ENCODE assay signal across 24 cellular contexts in genomic region chr4:43113196-43113595, GRCh38.
DNase-seq lines count a peak whose midpoint lies in the region; TF ChIP-seq lines count a peak whose summit lies in the region.
"Had no signal": no experiment of that assay in that cellular context is flagged by ENCODE, and none has a peak within 500 bp of the region (broad histone marks: within the 10 kb centered on the region; RNA-seq: fewer than 3 reads in every experiment).

No MANE protein-coding gene starts in this region.

- H3K4me3 ChIP-seq in hepatocyte (no peak overlapping the region), neural progenitor cell (no peak overlapping the region)

- H3K9ac ChIP-seq in neural progenitor cell: no peak overlapping the region

- H3K4me3 Mint-ChIP-seq in neural progenitor cell: no peak overlapping the region
- H3K4me3 Mint-ChIP-seq in T-helper 2 cell treated with Interferon-gamma antibody and Interleukin-4, amounts not matched to agents 5 μg/mL and 100 μg/mL, for 36 hours: no peak overlapping the region
- H3K4me3 Mint-ChIP-seq: B cell; CD8-positive, alpha-beta T cell had no signal

- H3K27me3 ChIP-seq in hepatocyte: no peaks in the 10 kb centered on the region
- no peaks in the 10 kb centered on the region for H3K27me3 ChIP-seq in neural progenitor cell

- H3K79me2 ChIP-seq in hepatocyte: no peaks in the 10 kb centered on the region
- H3K79me2 ChIP-seq in neural progenitor cell (ENCODE audit: low read depth): no peaks in the 10 kb centered on the region

- H3K27ac ChIP-seq in hepatocyte: no peak overlapping the region
- no peak overlapping the region for H3K27ac ChIP-seq in neural progenitor cell
- H3K27ac ChIP-seq: C4-2B had no signal

- H3K4me1 Mint-ChIP-seq in neural progenitor cell: peaks cover 2% of the 10 kb centered on the region
- H3K4me1 Mint-ChIP-seq in T-helper 2 cell treated with Interferon-gamma antibody and Interleukin-4, amounts not matched to agents 5 μg/mL and 100 μg/mL, for 36 hours (ENCODE audit: low read depth): no peaks in the 10 kb centered on the region
- H3K4me1 Mint-ChIP-seq: B cell had no signal

- no peaks in the 10 kb centered on the region for H4K20me1 ChIP-seq in hepatocyte (ENCODE audit: insufficient read depth, poor library complexity, severe bottlenecking)
- H4K20me1 ChIP-seq in neural progenitor cell (ENCODE audit: low read depth): no peaks in the 10 kb centered on the region

- TF ChIP-seq CTCF in hepatocyte (IDR thresholded peaks at IDR 0.05; ENCODE audit: poor library complexity) (no peak), neural progenitor cell (IDR thresholded peaks at IDR 0.05) (no peak)

- H3K9me2 ChIP-seq in hepatocyte (replicated peaks; ENCODE audit: insufficient read depth): no peaks in the 10 kb centered on the region

- DNase-seq in OCI-M1 (lab: John Stamatoyannopoulos, UW): peak; percentile 66
- DNase-seq in hepatocyte (ENCODE audit: low spot score): peak; percentile 16
- DNase-seq in neural progenitor cell (ENCODE audit: low spot score): no peak
- no peak for DNase-seq in T-helper 2 cell treated with Interferon-gamma antibody and Interleukin-4, amounts not matched to agents 5 μg/mL and 100 μg/mL, for 36 hours (ENCODE audit: low spot score)
- no peak for DNase-seq in AG20443 (ENCODE audit: low spot score)
- no peak for DNase-seq in central memory CD4-positive, alpha-beta T cell
- no peak for DNase-seq in SHP77 (lab: John Stamatoyannopoulos, UW)
- DNase-seq: Caco-2; CD8-positive, alpha-beta T cell; DMS 273 treated with DMSO at 0.1 percent for 48 hours; DMS79 treated with DMSO at 0.1 percent for 48 hours; H7; KBM-7; MM.1S; NCI-H1048; NCI-H1417; NCI-H1694; NCI-H2029 treated with DMSO at 0.1 percent for 48 hours; NCI-H2227 treated with DMSO at 0.1 percent for 48 hours; NCI-H526 treated with DMSO at 0.1 percent for 48 hours; Right ventricle myocardium superior; RPMI8226 had no signal

- WGBS in hepatocyte (ENCODE audit: low lambda C conversion rate, missing lambda C conversion rate): 45% methylated on average over 3 of the region's 3 CpGs

- no peaks in the 10 kb centered on the region for H3F3A ChIP-seq in neural progenitor cell (ENCODE audit: low read depth)

- no peaks in the 10 kb centered on the region for H3K9me3 Mint-ChIP-seq in neural progenitor cell
- peaks cover 4% of the 10 kb centered on the region for H3K9me3 Mint-ChIP-seq in T-helper 2 cell treated with Interferon-gamma antibody and Interleukin-4, amounts not matched to agents 5 μg/mL and 100 μg/mL, for 36 hours

- H2AFZ ChIP-seq in hepatocyte: no peak overlapping the region
- H2AFZ ChIP-seq in neural progenitor cell (replicated peaks): peak overlapping the region; percentile 20

- H3K4me1 ChIP-seq in hepatocyte (ENCODE audit: insufficient read depth) (no peaks in the 10 kb centered on the region), neural progenitor cell (no peaks in the 10 kb centered on the region)
- H3K4me1 ChIP-seq: Caco-2 had no signal

- no peaks in the 10 kb centered on the region for H3K36me3 ChIP-seq in hepatocyte (replicated peaks; ENCODE audit: insufficient read depth, low read depth)
- H3K36me3 ChIP-seq in neural progenitor cell: peaks cover 3% of the 10 kb centered on the region

- peak overlapping the region; percentile 44 for H3K27ac Mint-ChIP-seq in neural progenitor cell
- H3K27ac Mint-ChIP-seq in T-helper 2 cell treated with Interferon-gamma antibody and Interleukin-4, amounts not matched to agents 5 μg/mL and 100 μg/mL, for 36 hours: no peak overlapping the region
- H3K27ac Mint-ChIP-seq: B cell; CD8-positive, alpha-beta T cell had no signal

- no peaks in the 10 kb centered on the region for H3K27me3 Mint-ChIP-seq in neural progenitor cell (ENCODE audit: insufficient read depth, low read depth)
- H3K27me3 Mint-ChIP-seq in T-helper 2 cell treated with Interferon-gamma antibody and Interleukin-4, amounts not matched to agents 5 μg/mL and 100 μg/mL, for 36 hours (ENCODE audit: low read depth): no peaks in the 10 kb centered on the region

- no peaks in the 10 kb centered on the region for H3K36me3 Mint-ChIP-seq in neural progenitor cell
- no peaks in the 10 kb centered on the region for H3K36me3 Mint-ChIP-seq in T-helper 2 cell treated with Interferon-gamma antibody and Interleukin-4, amounts not matched to agents 5 μg/mL and 100 μg/mL, for 36 hours (ENCODE audit: low read depth)
- H3K36me3 Mint-ChIP-seq: CD8-positive, alpha-beta T cell had no signal

- H3K9me3 ChIP-seq in hepatocyte (ENCODE audit: low read depth) (no peaks in the 10 kb centered on the region), neural progenitor cell (ENCODE audit: low read depth) (no peaks in the 10 kb centered on the region)
- H3K9me3 ChIP-seq: Caco-2 had no signal

- H3K4me2 ChIP-seq in hepatocyte: no peak overlapping the region
- H3K4me2 ChIP-seq in neural progenitor cell: no peak overlapping the region

Comparison
In these comparisons a context has a peak if more than half of its experiments do, and no peak if none do; other contexts are left out.
1. DNase-seq: peak in OCI-M1 (single experiment) and hepatocyte (single experiment); none in neural progenitor cell (single experiment), T-helper 2 cell treated with Interferon-gamma antibody and Interleukin-4, amounts not matched to agents 5 μg/mL and 100 μg/mL, for 36 hours (single experiment), AG20443 (single experiment), central memory CD4-positive, alpha-beta T cell (single experiment) and SHP77 (0 of 2).